ENCODE assay signal across 22 cellular contexts in the genomic region with DNA sequence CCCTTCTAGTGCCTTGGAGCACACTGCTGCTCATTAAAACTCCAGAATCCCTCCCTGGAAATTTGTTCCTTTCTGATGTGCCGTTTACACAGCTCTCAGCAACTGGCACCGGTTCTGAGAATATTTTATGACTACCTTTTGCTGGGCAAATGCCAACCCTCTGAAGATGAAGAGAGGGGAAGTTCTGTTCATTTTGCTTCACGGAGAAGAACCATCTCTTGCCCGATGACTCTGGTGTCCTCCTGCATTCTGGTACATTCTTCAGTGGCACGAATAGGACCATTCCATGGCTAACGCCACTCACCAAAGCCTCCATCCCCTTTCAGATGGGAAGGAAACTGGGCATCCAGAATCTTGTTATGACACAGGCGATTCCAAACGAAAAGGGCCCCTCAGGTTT.
DNase-seq lines count a peak whose midpoint lies in the region; ATAC-seq and TF ChIP-seq lines count a peak whose summit lies in the region.
"Had no signal": no experiment of that assay in that cellular context is flagged by ENCODE, and none has a peak within 500 bp of the region (broad histone marks: within the 10 kb centered on the region; RNA-seq: fewer than 3 reads in every experiment).

No MANE protein-coding gene starts in this region.

- no peaks in the 10 kb centered on the region for H3K9me2 ChIP-seq in MM.1S (replicated peaks; ENCODE audit: insufficient read depth, low read length)

- H3K9ac ChIP-seq in MM.1S (ENCODE audit: low read length): no peak overlapping the region
- H3K9ac ChIP-seq: GM23248 had no signal

- H3K4me2 ChIP-seq in MM.1S (ENCODE audit: low read depth, low read length): no peak overlapping the region

- H2AFZ ChIP-seq in MM.1S (ENCODE audit: low read length): no peak overlapping the region
- H2AFZ ChIP-seq: GM23248 had no signal

- no peaks in the 10 kb centered on the region for H3K36me3 Mint-ChIP-seq in activated T-cell treated with anti-CD3 and anti-CD28 coated beads, Interleukin-2, amount 50 U/mL, for 24 hours (ENCODE audit: low read depth)
- H3K36me3 Mint-ChIP-seq in CD4-positive, alpha-beta T cell (ENCODE audit: low read depth): no peaks in the 10 kb centered on the region
- H3K36me3 Mint-ChIP-seq in CD8-positive, alpha-beta T cell: no peaks in the 10 kb centered on the region
- no peaks in the 10 kb centered on the region for H3K36me3 Mint-ChIP-seq in naive thymus-derived CD4-positive, alpha-beta T cell
- H3K36me3 Mint-ChIP-seq: CD4-positive, CD25-positive, alpha-beta regulatory T cell had no signal

- no peak for TF ChIP-seq CTCF in CD4-positive, alpha-beta T cell (IDR thresholded peaks at IDR 0.05)
- no peak for TF ChIP-seq CTCF in CD8-positive, alpha-beta T cell (IDR thresholded peaks at IDR 0.05)
- TF ChIP-seq CTCF in MM.1S (IDR thresholded peaks at IDR 0.05; ENCODE audit: low read length): no peak

- peak overlapping the region; percentile 83 for H3K27ac Mint-ChIP-seq in activated T-cell treated with anti-CD3 and anti-CD28 coated beads, Interleukin-2, amount 50 U/mL, for 24 hours
- peak overlapping the region; percentile 83 for H3K27ac Mint-ChIP-seq in CD4-positive, alpha-beta T cell
- peak overlapping the region; percentile 90 for H3K27ac Mint-ChIP-seq in CD8-positive, alpha-beta T cell
- peak overlapping the region in 8 of 9 donors; percentile 91 to 99 (median 95) for H3K27ac Mint-ChIP-seq in naive thymus-derived CD4-positive, alpha-beta T cell
- H3K27ac Mint-ChIP-seq: H9 had no signal

- peak; percentile 15 for ATAC-seq in CD4-positive, alpha-beta T cell (ENCODE audit: poor library complexity)
- ATAC-seq in CD8-positive, alpha-beta T cell: no peak
- no peak for ATAC-seq in naive thymus-derived CD4-positive, alpha-beta T cell

- peaks cover 15% of the 10 kb centered on the region for H3K4me1 Mint-ChIP-seq in activated T-cell treated with anti-CD3 and anti-CD28 coated beads, Interleukin-2, amount 50 U/mL, for 24 hours (ENCODE audit: low read depth)
- peaks cover 39% of the 10 kb centered on the region for H3K4me1 Mint-ChIP-seq in CD4-positive, alpha-beta T cell (ENCODE audit: low read depth)
- peaks cover 19% of the 10 kb centered on the region for H3K4me1 Mint-ChIP-seq in CD8-positive, alpha-beta T cell (ENCODE audit: low read depth)
- H3K4me1 Mint-ChIP-seq in naive thymus-derived CD4-positive, alpha-beta T cell: peaks cover 10 to 64% (median 50%) of the 10 kb centered on the region in 7 donors

- no peaks in the 10 kb centered on the region for H3K9me3 ChIP-seq in CD4-positive, alpha-beta T cell (ENCODE audit: control insufficient read depth, low read length)
- H3K9me3 ChIP-seq in CD8-positive, alpha-beta T cell (ENCODE audit: low read length): no peaks in the 10 kb centered on the region
- H3K9me3 ChIP-seq in naive thymus-derived CD4-positive, alpha-beta T cell (ENCODE audit: control insufficient read depth in 2 of 3, low read length in 3 of 3): no peaks in the 10 kb centered on the region
- no peaks in the 10 kb centered on the region for H3K9me3 ChIP-seq in MM.1S (replicated peaks; ENCODE audit: insufficient read depth, low read length)
- H3K9me3 ChIP-seq: SJCRH30 had no signal

- peaks cover 2% of the 10 kb centered on the region for H3K27me3 Mint-ChIP-seq in activated T-cell treated with anti-CD3 and anti-CD28 coated beads, Interleukin-2, amount 50 U/mL, for 24 hours
- no peaks in the 10 kb centered on the region for H3K27me3 Mint-ChIP-seq in CD4-positive, alpha-beta T cell
- peaks cover 4% of the 10 kb centered on the region for H3K27me3 Mint-ChIP-seq in CD8-positive, alpha-beta T cell (ENCODE audit: low read depth)
- peaks cover 0 to 11% (median 0%) of the 10 kb centered on the region in 5 donors for H3K27me3 Mint-ChIP-seq in naive thymus-derived CD4-positive, alpha-beta T cell

- H3K4me3 Mint-ChIP-seq in activated T-cell treated with anti-CD3 and anti-CD28 coated beads, Interleukin-2, amount 50 U/mL, for 24 hours: no peak overlapping the region
- peak overlapping the region; percentile 52 for H3K4me3 Mint-ChIP-seq in CD4-positive, alpha-beta T cell
- H3K4me3 Mint-ChIP-seq in CD8-positive, alpha-beta T cell: peak overlapping the region; percentile 23
- peak overlapping the region in 9 of 10 donors; percentile 61 to 90 (median 76) for H3K4me3 Mint-ChIP-seq in naive thymus-derived CD4-positive, alpha-beta T cell
- H3K4me3 Mint-ChIP-seq: CD4-positive, CD25-positive, alpha-beta regulatory T cell; H9 had no signal

- no peaks in the 10 kb centered on the region for H3K36me3 ChIP-seq in CD8-positive, alpha-beta T cell (ENCODE audit: insufficient read depth, low read length)
- no peaks in the 10 kb centered on the region for H3K36me3 ChIP-seq in naive thymus-derived CD4-positive, alpha-beta T cell (ENCODE audit: control insufficient read depth in 2 of 3, insufficient read depth in 3 of 3, low read length in 3 of 3)
- no peaks in the 10 kb centered on the region for H3K36me3 ChIP-seq in MM.1S (replicated peaks; ENCODE audit: insufficient read depth, low read length)
- H3K36me3 ChIP-seq: MG63, SJCRH30 had no signal

- H3K27ac ChIP-seq in CD4-positive, alpha-beta T cell (ENCODE audit: low read depth, low read length): peak overlapping the region; percentile 54
- no peak overlapping the region for H3K27ac ChIP-seq in CD8-positive, alpha-beta T cell (ENCODE audit: low read depth, low read length)
- H3K27ac ChIP-seq in naive thymus-derived CD4-positive, alpha-beta T cell (ENCODE audit: low read depth, low read length): peak overlapping the region; percentile 57
- H3K27ac ChIP-seq in MM.1S (ENCODE audit: low read length): no peak overlapping the region
- H3K27ac ChIP-seq: GM23248, SJCRH30 had no signal

- DNase-seq in activated T-cell treated with anti-CD3 and anti-CD28 coated beads, Interleukin-2, amount 50 U/mL, for 24 hours: peak; percentile 33
- DNase-seq in activated T-cell treated with anti-CD3 and anti-CD28 coated beads, Interleukin-2, amount 50 U/mL, for 48 hours: no peak
- DNase-seq in CD4-positive, alpha-beta T cell: no peak
- no peak for DNase-seq in CD8-positive, alpha-beta T cell
- DNase-seq in naive thymus-derived CD4-positive, alpha-beta T cell: peak in 5 of 9 donors; percentile 12 to 37 (median 32)
- DNase-seq in activated gamma-delta T cell (lab: John Stamatoyannopoulos, UW): no peak
- DNase-seq in MM.1S: no peak
- DNase-seq: Caco-2, DMS 273 treated with DMSO at 0.1 percent for 48 hours, DMS79 treated with DMSO at 0.1 percent for 48 hours, GM23248, H9, Kasumi-1, MG63, NCI-H1048, NCI-H1417 treated with DMSO at 0.1 percent for 48 hours, NCI-H187, NCI-H226, NCI-H510A treated with DMSO at 0.1 percent for 48 hours, NCI-H748 treated with DMSO at 0.1 percent for 48 hours, SJCRH30 had no signal

- H3K4me3 ChIP-seq in CD8-positive, alpha-beta T cell (ENCODE audit: low read depth, low read length): no peak overlapping the region
- H3K4me3 ChIP-seq in naive thymus-derived CD4-positive, alpha-beta T cell (ENCODE audit: low read length): no peak overlapping the region
- no peak overlapping the region for H3K4me3 ChIP-seq in MM.1S (ENCODE audit: low read length)
- H3K4me3 ChIP-seq: GM23248, MG63, SJCRH30 had no signal

- H3F3A ChIP-seq in MM.1S (ENCODE audit: insufficient read depth, low read length): no peaks in the 10 kb centered on the region

- intact Hi-C loops in CD4-positive, alpha-beta T cell (cut with DNase I, micrococcal nuclease): no loop called here
- intact Hi-C loops in CD8-positive, alpha-beta T cell (cut with DNase I, micrococcal nuclease): no loop called here
- intact Hi-C loops in naive thymus-derived CD4-positive, alpha-beta T cell (cut with micrococcal nuclease): loop anchor here in 1 of 2 donors (1.0 kb wide), 1 partner anchor 17 kb away; no protein-coding TSS in a partner anchor

- H3K27me3 ChIP-seq in CD4-positive, alpha-beta T cell (ENCODE audit: control insufficient read depth, insufficient read depth, low read length): no peaks in the 10 kb centered on the region
- H3K27me3 ChIP-seq in CD8-positive, alpha-beta T cell (ENCODE audit: insufficient read depth, low read length): no peaks in the 10 kb centered on the region
- H3K27me3 ChIP-seq in naive thymus-derived CD4-positive, alpha-beta T cell (ENCODE audit: control insufficient read depth in 2 of 2, insufficient read depth in 2 of 2, low read length in 2 of 2): no peaks in the 10 kb centered on the region
- no peaks in the 10 kb centered on the region for H3K27me3 ChIP-seq in MM.1S (replicated peaks; ENCODE audit: insufficient read depth, low read length)
- H3K27me3 ChIP-seq: MG63, SJCRH30 had no signal

- H3K9me3 Mint-ChIP-seq in activated T-cell treated with anti-CD3 and anti-CD28 coated beads, Interleukin-2, amount 50 U/mL, for 24 hours: peaks cover 2% of the 10 kb centered on the region
- H3K9me3 Mint-ChIP-seq in CD4-positive, alpha-beta T cell: peaks cover 2% of the 10 kb centered on the region
- H3K9me3 Mint-ChIP-seq in CD8-positive, alpha-beta T cell: no peaks in the 10 kb centered on the region
- H3K9me3 Mint-ChIP-seq in naive thymus-derived CD4-positive, alpha-beta T cell: peaks cover 0 to 4% (median 0%) of the 10 kb centered on the region in 11 donors
- H3K9me3 Mint-ChIP-seq: H9 had no signal

- peaks cover 17% of the 10 kb centered on the region for H3K4me1 ChIP-seq in CD8-positive, alpha-beta T cell (ENCODE audit: insufficient read depth, low read length)
- H3K4me1 ChIP-seq in naive thymus-derived CD4-positive, alpha-beta T cell (ENCODE audit: control insufficient read depth in 2 of 2, insufficient read depth in 2 of 2, low read length in 2 of 2): peaks cover 0 to 20% of the 10 kb centered on the region in 2 donors
- no peaks in the 10 kb centered on the region for H3K4me1 ChIP-seq in MM.1S (ENCODE audit: low read length)
- H3K4me1 ChIP-seq: Caco-2, SJCRH30 had no signal

- H4K20me1 ChIP-seq in MM.1S (ENCODE audit: insufficient read depth, low read length): no peaks in the 10 kb centered on the region

- POLR2A ChIA-PET in CD4-positive, alpha-beta T cell (lab: Charles Lee): interaction anchor here (1.1 kb wide), 1 partner anchor 961 kb away, joined by 5 read pairs; no protein-coding TSS in a partner anchor
- POLR2A ChIA-PET in CD8-positive, alpha-beta T cell (lab: Charles Lee): no interaction called here
- POLR2A ChIA-PET in naive thymus-derived CD4-positive, alpha-beta T cell (lab: Charles Lee): interaction anchor here (1.0 to 1.5 kb wide), 2 partner anchors 27 to 322 kb away, joined by 3 read pairs; no protein-coding TSS in a partner anchor

- CTCF ChIA-PET in CD4-positive, alpha-beta T cell (lab: Charles Lee): no interaction called here
- CTCF ChIA-PET in CD8-positive, alpha-beta T cell (lab: Charles Lee): interaction anchor here (1.3 to 1.9 kb wide), 2 partner anchors 17 to 251 kb away, joined by 3 to 5 read pairs; no protein-coding TSS in a partner anchor
- CTCF ChIA-PET in naive thymus-derived CD4-positive, alpha-beta T cell (lab: Charles Lee): interaction anchor here (1.7 kb wide), 1 partner anchor 16 kb away, joined by 5 read pairs; no protein-coding TSS in a partner anchor

- no peaks in the 10 kb centered on the region for H3K79me2 ChIP-seq in MM.1S (ENCODE audit: low read length)

Comparison
In these comparisons a context has a peak if more than half of its experiments do, and no peak if none do; other contexts are left out.
1. DNase-seq: peak in activated T-cell treated with anti-CD3 and anti-CD28 coated beads, Interleukin-2, amount 50 U/mL, for 24 hours (single experiment) and naive thymus-derived CD4-positive, alpha-beta T cell (5 of 9); none in activated T-cell treated with anti-CD3 and anti-CD28 coated beads, Interleukin-2, amount 50 U/mL, for 48 hours (0 of 2), CD4-positive, alpha-beta T cell (0 of 10), CD8-positive, alpha-beta T cell (0 of 7), activated gamma-delta T cell (single experiment) and MM.1S (single experiment).
2. H3K27ac ChIP-seq: peak in CD4-positive, alpha-beta T cell (single experiment) and naive thymus-derived CD4-positive, alpha-beta T cell (single experiment); none in CD8-positive, alpha-beta T cell (single experiment) and MM.1S (single experiment).
3. Peak in every context shown above with its lines, with median percentiles within 50 percentile points of each other: H3K27ac Mint-ChIP-seq.